16 cellular contexts compared by ENCODE assay signal in the genomic region with DNA sequence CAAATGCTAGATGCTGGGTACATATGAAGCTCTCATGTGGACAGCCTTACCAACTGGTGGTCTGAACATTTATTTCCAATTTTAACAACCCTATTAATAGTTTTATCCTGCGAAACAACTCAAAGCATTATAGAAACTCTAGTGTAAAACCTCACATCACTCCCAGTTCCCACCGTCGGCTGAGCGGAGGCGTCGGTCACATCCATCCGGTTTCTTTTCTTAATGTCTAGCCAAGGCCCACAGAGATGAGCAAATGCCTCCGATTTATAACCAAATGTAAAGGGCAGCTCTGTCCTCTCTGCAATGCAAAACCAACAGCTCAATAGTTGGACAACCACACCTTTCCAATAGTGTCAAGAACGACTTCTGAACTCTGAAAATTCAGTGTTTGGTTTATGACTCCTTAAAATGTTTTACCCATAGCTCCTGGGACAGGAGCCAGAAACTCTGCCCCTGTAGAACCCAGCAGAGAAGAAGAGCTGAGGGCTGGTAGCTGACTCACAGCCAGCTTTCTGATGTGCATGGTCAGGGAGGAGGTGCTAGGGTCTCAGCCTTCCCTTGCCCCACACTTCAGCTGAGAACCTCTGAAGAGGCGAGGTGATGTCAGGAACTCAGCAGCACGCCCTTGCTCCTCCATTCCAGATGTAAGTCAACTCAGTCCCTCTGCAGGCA.
DNase-seq lines count a peak whose midpoint lies in the region; ATAC-seq and TF ChIP-seq lines count a peak whose summit lies in the region.
"Had no signal": no experiment of that assay in that cellular context is flagged by ENCODE, and none has a peak within 500 bp of the region (broad histone marks: within the 10 kb centered on the region; RNA-seq: fewer than 3 reads in every experiment).

No MANE protein-coding gene starts in this region.

- H3K4me1 Mint-ChIP-seq in central memory CD8-positive, alpha-beta T cell: peaks cover 21% of the 10 kb centered on the region
- H3K4me1 Mint-ChIP-seq in glutamatergic neuron (ENCODE audit: low read depth, unreplicated experiment): peaks cover 3% of the 10 kb centered on the region

- H3K9me3 Mint-ChIP-seq in central memory CD8-positive, alpha-beta T cell: no peaks in the 10 kb centered on the region
- peaks cover 3% of the 10 kb centered on the region for H3K9me3 Mint-ChIP-seq in glutamatergic neuron (ENCODE audit: unreplicated experiment)

- ATAC-seq in central memory CD8-positive, alpha-beta T cell (replicated peaks; ENCODE audit: extremely low read depth, poor library complexity, severe bottlenecking): peak; percentile 68
- ATAC-seq in HG03097 (IDR thresholded peaks at IDR 0.05; ENCODE audit: low FRiP score, unreplicated experiment): no peak

- peak; percentile 37 for DNase-seq in Daoy (ENCODE audit: low read depth)
- DNase-seq in M059J (ENCODE audit: low read depth): peak; percentile 36
- no peak for DNase-seq in central memory CD8-positive, alpha-beta T cell (ENCODE audit: low spot score in 2 of 2)
- peak; percentile 36 for DNase-seq in posterior vena cava (ENCODE audit: low spot score)
- no peak for DNase-seq in glutamatergic neuron
- no peak for DNase-seq in T-helper 9 cell
- DNase-seq: ACHN; CD4-positive, CD25-positive, alpha-beta regulatory T cell; IMR-90; Kasumi-1; NCI-H187 treated with DMSO at 0.1 percent for 48 hours; NCI-H2171; NCI-H446; NCI-H69; PC-9 had no signal

- H3K27me3 Mint-ChIP-seq in central memory CD8-positive, alpha-beta T cell: peaks cover 10% of the 10 kb centered on the region
- H3K27me3 Mint-ChIP-seq in glutamatergic neuron (ENCODE audit: unreplicated experiment): peaks cover 2% of the 10 kb centered on the region

- peak overlapping the region; percentile 73 for H3K27ac Mint-ChIP-seq in central memory CD8-positive, alpha-beta T cell (ENCODE audit: low read depth)
- H3K27ac Mint-ChIP-seq in glutamatergic neuron (ENCODE audit: unreplicated experiment): no peak overlapping the region
- H3K27ac Mint-ChIP-seq: CD4-positive, CD25-positive, alpha-beta regulatory T cell had no signal

- H3K36me3 Mint-ChIP-seq in central memory CD8-positive, alpha-beta T cell (ENCODE audit: insufficient read depth): no peaks in the 10 kb centered on the region
- H3K36me3 Mint-ChIP-seq in glutamatergic neuron (ENCODE audit: unreplicated experiment): peaks cover 9% of the 10 kb centered on the region
- H3K36me3 Mint-ChIP-seq: CD4-positive, CD25-positive, alpha-beta regulatory T cell had no signal

- no peak for TF ChIP-seq CTCF in glutamatergic neuron (IDR thresholded peaks at IDR 0.05; ENCODE audit: partially characterized antibody, unreplicated experiment)

- intact Hi-C loops in posterior vena cava (cut with DNase I): no loop called here

- H3K4me3 Mint-ChIP-seq in central memory CD8-positive, alpha-beta T cell: peak overlapping the region; percentile 57
- H3K4me3 Mint-ChIP-seq in glutamatergic neuron (ENCODE audit: unreplicated experiment): no peak overlapping the region
- H3K4me3 Mint-ChIP-seq: CD4-positive, CD25-positive, alpha-beta regulatory T cell had no signal

Comparison
In these comparisons a context has a peak if more than half of its experiments do, and no peak if none do; other contexts are left out.
1. DNase-seq: peak in Daoy (single experiment), M059J (single experiment) and posterior vena cava (single experiment); none in central memory CD8-positive, alpha-beta T cell (0 of 2), glutamatergic neuron (single experiment) and T-helper 9 cell (single experiment).